Comparison of ENCODE assay signal across 8 cellular contexts in genomic region chr10:24724381-24725228, GRCh38. TPM values are rescaled to one million over a fixed set of nuclear protein-coding genes. Genes with fewer than 3 reads are reported as not detected.
DNase-seq lines count a peak whose midpoint lies in the region; TF ChIP-seq lines count a peak whose summit lies in the region.

No MANE protein-coding gene starts in this region.

- peak overlapping the region; percentile 96 for H3K27ac Mint-ChIP-seq in HFFc6
- H3K27ac Mint-ChIP-seq in activated naive CD4-positive, alpha-beta T cell treated with anti-CD3 and anti-CD28 coated beads, Interleukin-2, amount 10 ng/mL, durations not matched to agents 7 days and 5 days: peak overlapping the region; percentile 94

- H3K4me1 Mint-ChIP-seq in HFFc6 (ENCODE audit: low read depth): peaks cover 9% of the 10 kb centered on the region
- H3K4me1 Mint-ChIP-seq in activated naive CD4-positive, alpha-beta T cell treated with anti-CD3 and anti-CD28 coated beads, Interleukin-2, amount 10 ng/mL, durations not matched to agents 7 days and 5 days: peaks cover 29% of the 10 kb centered on the region

- no peaks in the 10 kb centered on the region for H3K36me3 ChIP-seq in neutrophil

- H3K4me1 ChIP-seq in neutrophil (ENCODE audit: control insufficient read depth in 1 of 2, insufficient read depth in 1 of 2, low read depth in 1 of 2, low read length in 1 of 2): peaks cover 26 to 28% of the 10 kb centered on the region in 2 experiments

- peaks cover 7% of the 10 kb centered on the region for H3K27me3 Mint-ChIP-seq in HFFc6 (ENCODE audit: insufficient read depth)
- H3K27me3 Mint-ChIP-seq in activated naive CD4-positive, alpha-beta T cell treated with anti-CD3 and anti-CD28 coated beads, Interleukin-2, amount 10 ng/mL, durations not matched to agents 7 days and 5 days: peaks cover 4% of the 10 kb centered on the region

- H3K9me3 ChIP-seq in neutrophil: no peaks in the 10 kb centered on the region

- DNase-seq in GM04504 (ENCODE audit: low read depth) (peak; percentile 95), HFFc6 (peak; percentile 95), NAMALWA (ENCODE audit: low spot score) (peak; percentile 95), SK-MEL-5 (ENCODE audit: low read depth, low spot score) (peak; percentile 94), germinal center (ENCODE audit: low spot score) (peak; percentile 96), substantia nigra (lab: John Stamatoyannopoulos, UW) (peak; percentile 87 to 99 (median 99))
- peak; percentile 97 for DNase-seq in activated naive CD4-positive, alpha-beta T cell treated with anti-CD3 and anti-CD28 coated beads, Interleukin-2, amount 10 ng/mL, durations not matched to agents 7 days and 5 days

- peak overlapping the region; percentile 60 to 63 for H3K4me3 ChIP-seq in neutrophil (ENCODE audit: low read depth in 1 of 2, low read length in 1 of 2)

- peaks cover 24% of the 10 kb centered on the region for H3K36me3 Mint-ChIP-seq in HFFc6 (ENCODE audit: low read depth)
- H3K36me3 Mint-ChIP-seq in activated naive CD4-positive, alpha-beta T cell treated with anti-CD3 and anti-CD28 coated beads, Interleukin-2, amount 10 ng/mL, durations not matched to agents 7 days and 5 days: peaks cover 12% of the 10 kb centered on the region

- peak overlapping the region; percentile 50 for H3K27ac ChIP-seq in neutrophil
- H3K27ac ChIP-seq in substantia nigra (ENCODE audit: low read depth, low read length, poor library complexity, severe bottlenecking): peak overlapping the region; percentile 100

- CTCF ChIA-PET in activated naive CD4-positive, alpha-beta T cell treated with anti-CD3 and anti-CD28 coated beads, Interleukin-2, amount 10 ng/mL, durations not matched to agents 7 days and 5 days (lab: Charles Lee): interaction anchor here (0.7 to 1.4 kb wide), 4 partner anchors 36 to 292 kb away, joined by 3 to 4 read pairs (median 3); partner anchors contain the start of genes ENKUR and THNSL1

- in situ Hi-C loops in SK-MEL-5 (cut with HindIII; ENCODE audit: low pct_unique_long_range_greater_than_20kb, low sequenced_read_pairs): no loop called here

- H3K9me3 Mint-ChIP-seq in HFFc6: no peaks in the 10 kb centered on the region
- H3K9me3 Mint-ChIP-seq in activated naive CD4-positive, alpha-beta T cell treated with anti-CD3 and anti-CD28 coated beads, Interleukin-2, amount 10 ng/mL, durations not matched to agents 7 days and 5 days: no peaks in the 10 kb centered on the region

- H3K4me3 Mint-ChIP-seq in HFFc6: peak overlapping the region; percentile 97
- peak overlapping the region; percentile 89 for H3K4me3 Mint-ChIP-seq in activated naive CD4-positive, alpha-beta T cell treated with anti-CD3 and anti-CD28 coated beads, Interleukin-2, amount 10 ng/mL, durations not matched to agents 7 days and 5 days

- TF ChIP-seq CTCF in HFFc6 (IDR thresholded peaks at IDR 0.05): no peak; the same call in 1 of the 2 replicates
- no peak for TF ChIP-seq CTCF in neutrophil (IDR thresholded peaks at IDR 0.05)

- H3K27me3 ChIP-seq in neutrophil: peaks cover 98% of the 10 kb centered on the region

RNA-seq across cellular contexts. Expression of gene ARHGAP21, which starts 0.9 kb away (rescaled TPM):
- total RNA-seq in HFFc6 (2021; fragmentation: NEBNext Ultra II Directional; extraction: Animal tissue kit (Norgen Biotek cat#: 25700)): 10 to 100 TPM; 71.4 to 94.1 (median 82.1) TPM
- total RNA-seq in SK-MEL-5 (2014; rRNA removed; shearing (Covaris generic)): 55.4 and 64.9 TPM in 2 replicates
- 25.0 and 40.3 TPM in 2 replicates for polyA plus RNA-seq in SK-MEL-5 (2015; cell fraction: cytosol; rRNA removed)
- 76.2 and 82.4 TPM in 2 replicates for polyA plus RNA-seq in SK-MEL-5 (2015; cell fraction: nucleus; rRNA removed)

Comparison
In these comparisons a context has a peak if more than half of its experiments do, and no peak if none do; other contexts are left out.
1. Peak in every context shown above with its lines: DNase-seq, H3K4me3 ChIP-seq and H3K27ac ChIP-seq.